In the genomic region with DNA sequence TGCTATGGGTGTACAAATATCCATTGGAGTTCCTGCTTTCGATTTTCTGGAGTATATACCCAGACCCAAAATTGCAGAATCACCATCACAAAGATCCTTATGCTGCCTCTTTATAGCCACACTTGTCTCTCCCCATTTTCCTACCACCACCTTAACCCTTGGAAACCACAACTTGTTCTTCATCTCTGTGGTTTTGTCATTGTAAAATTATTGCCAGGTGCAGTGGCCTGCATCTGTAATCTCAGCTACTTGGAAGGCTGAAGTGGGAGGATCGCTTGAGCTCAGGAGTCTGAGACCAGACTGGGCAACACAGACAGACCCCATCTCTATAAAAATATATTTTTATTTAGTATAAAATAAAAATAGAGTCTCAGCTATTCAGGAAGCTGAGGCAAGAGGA, we compare ENCODE assay signal across 19 cellular contexts.
DNase-seq lines count a peak whose midpoint lies in the region; ATAC-seq and TF ChIP-seq lines count a peak whose summit lies in the region.
"Had no signal": no experiment of that assay in that cellular context is flagged by ENCODE, and none has a peak within 500 bp of the region (broad histone marks: within the 10 kb centered on the region; RNA-seq: fewer than 3 reads in every experiment).

No MANE protein-coding gene starts in this region.

- no peak for TF ChIP-seq CTCF in KMS-11 (conservative IDR thresholded peaks at IDR 0.05; ENCODE audit: low read depth, low read length)
- no peak for TF ChIP-seq CTCF in OCI-LY3 (IDR thresholded peaks at IDR 0.05; ENCODE audit: low read depth, low read length)
- TF ChIP-seq CTCF in lower lobe of right lung (IDR thresholded peaks at IDR 0.05), result no peak

- H2AFZ ChIP-seq in KMS-11 (ENCODE audit: low read depth) (0 out of 2 replicates have a peak overlapping the region, but pooled peaks have one; percentile 24), OCI-LY3 (ENCODE audit: low read depth, low read length) (no peak overlapping the region)
- H2AFZ ChIP-seq: PC-9 had no signal

- DNase-seq in lower lobe of right lung (no peak), COR-L47 (lab: John Stamatoyannopoulos, UW) (no peak)
- DNase-seq in stimulated activated CD8-positive, alpha-beta memory T cell treated with anti-CD3 and anti-CD28 coated beads, Interleukin-4, amount 100 ng/mL, for 48 hours, result no peak
- DNase-seq: BE2C; CD4-positive, alpha-beta memory T cell; MG63; NCI-H1105 treated with DMSO at 0.1 percent for 48 hours; NCI-H2029 treated with DMSO at 0.1 percent for 48 hours; NCI-H226; NCI-H524; NCI-H774; PC-9; SIG-M5; T-helper 1 cell had no signal

- no peaks in the 10 kb centered on the region for H3K27me3 ChIP-seq in BLaER1
- no peaks in the 10 kb centered on the region for H3K27me3 ChIP-seq in KMS-11 (ENCODE audit: insufficient read depth, low read depth)
- H3K27me3 ChIP-seq in OCI-LY3 (ENCODE audit: low read depth, low read length), result no peaks in the 10 kb centered on the region
- no peaks in the 10 kb centered on the region for H3K27me3 ChIP-seq in lower lobe of right lung (ENCODE audit: low read depth)
- H3K27me3 ChIP-seq: BE2C, MG63 had no signal

- H3K9ac ChIP-seq in BLaER1 (no peak overlapping the region), KMS-11 (peak overlapping the region; percentile 40; the same call in 1 of the 2 replicates), OCI-LY3 (ENCODE audit: low read length) (no peak overlapping the region)

- H4K20me1 ChIP-seq in BLaER1, result no peaks in the 10 kb centered on the region
- H4K20me1 ChIP-seq in KMS-11 (ENCODE audit: insufficient read depth), result no peaks in the 10 kb centered on the region
- H4K20me1 ChIP-seq in OCI-LY3 (ENCODE audit: insufficient read depth, low read length), result no peaks in the 10 kb centered on the region

- H3K4me3 ChIP-seq in BLaER1, result no peak overlapping the region
- no peak overlapping the region for H3K4me3 ChIP-seq in KMS-11 (IDR thresholded peaks at IDR 0.05; ENCODE audit: insufficient read depth, low read depth, low read length)
- no peak overlapping the region for H3K4me3 ChIP-seq in OCI-LY3 (ENCODE audit: low read length)
- no peak overlapping the region for H3K4me3 ChIP-seq in lower lobe of right lung
- H3K4me3 ChIP-seq: A549, MG63, PC-9 had no signal

- ATAC-seq in lower lobe of right lung, result no peak
- ATAC-seq in GM19351 (IDR thresholded peaks at IDR 0.05; ENCODE audit: unreplicated experiment), result no peak
- ATAC-seq: A549 had no signal

- H3K4me1 ChIP-seq in BLaER1 (peaks cover 56% of the 10 kb centered on the region), KMS-11 (ENCODE audit: low read depth, poor library complexity, severe bottlenecking) (peaks cover 56% of the 10 kb centered on the region), OCI-LY3 (ENCODE audit: low read length) (peaks cover 19% of the 10 kb centered on the region), lower lobe of right lung (peaks cover 38% of the 10 kb centered on the region)

- H3K36me3 ChIP-seq in BLaER1 (no peaks in the 10 kb centered on the region), KMS-11 (ENCODE audit: insufficient read depth) (no peaks in the 10 kb centered on the region), OCI-LY3 (replicated peaks; ENCODE audit: low read depth, low read length) (no peaks in the 10 kb centered on the region), lower lobe of right lung (no peaks in the 10 kb centered on the region)
- H3K36me3 ChIP-seq: BE2C, MG63 had no signal

- intact Hi-C loops in lower lobe of right lung (cut with DNase I), result no loop called here

- H3K27ac ChIP-seq in BLaER1, result no peak overlapping the region
- H3K27ac ChIP-seq in KMS-11, result peak overlapping the region; percentile 96
- no peak overlapping the region for H3K27ac ChIP-seq in OCI-LY3 (ENCODE audit: low read length)
- H3K27ac ChIP-seq in lower lobe of right lung, result peak overlapping the region; percentile 82
- H3K27ac ChIP-seq: A549, PC-9 had no signal

- no peaks in the 10 kb centered on the region for H3K79me2 ChIP-seq in KMS-11 (ENCODE audit: insufficient read depth, low read depth)
- H3K79me2 ChIP-seq in OCI-LY3 (ENCODE audit: low read length), result no peaks in the 10 kb centered on the region

- H3K4me2 ChIP-seq in BLaER1, result peak overlapping the region; percentile 69
- H3K4me2 ChIP-seq in KMS-11, result peak overlapping the region; percentile 69
- H3K4me2 ChIP-seq in OCI-LY3 (ENCODE audit: low read length), result peak overlapping the region; percentile 28; the same call in 1 of the 2 replicates
- H3K4me2 ChIP-seq: A549, PC-9 had no signal

- peaks cover 25% of the 10 kb centered on the region for H3K9me3 ChIP-seq in BLaER1
- H3K9me3 ChIP-seq in OCI-LY3 (ENCODE audit: insufficient read depth, low read length), result no peaks in the 10 kb centered on the region
- H3K9me3 ChIP-seq in lower lobe of right lung, result no peaks in the 10 kb centered on the region
- H3K9me3 ChIP-seq: A549, BE2C, MG63 had no signal

Comparison
In these comparisons a context has a peak if more than half of its experiments do, and no peak if none do; other contexts are left out.
1. H3K27ac ChIP-seq: peak in KMS-11 (single experiment) and lower lobe of right lung (single experiment); none in BLaER1 (single experiment) and OCI-LY3 (single experiment).
2. Peak in every context shown above with its lines, with median percentiles within 50 percentile points of each other: H3K4me2 ChIP-seq.